Comparison of ENCODE assay signal across 17 cellular contexts in the genomic region with DNA sequence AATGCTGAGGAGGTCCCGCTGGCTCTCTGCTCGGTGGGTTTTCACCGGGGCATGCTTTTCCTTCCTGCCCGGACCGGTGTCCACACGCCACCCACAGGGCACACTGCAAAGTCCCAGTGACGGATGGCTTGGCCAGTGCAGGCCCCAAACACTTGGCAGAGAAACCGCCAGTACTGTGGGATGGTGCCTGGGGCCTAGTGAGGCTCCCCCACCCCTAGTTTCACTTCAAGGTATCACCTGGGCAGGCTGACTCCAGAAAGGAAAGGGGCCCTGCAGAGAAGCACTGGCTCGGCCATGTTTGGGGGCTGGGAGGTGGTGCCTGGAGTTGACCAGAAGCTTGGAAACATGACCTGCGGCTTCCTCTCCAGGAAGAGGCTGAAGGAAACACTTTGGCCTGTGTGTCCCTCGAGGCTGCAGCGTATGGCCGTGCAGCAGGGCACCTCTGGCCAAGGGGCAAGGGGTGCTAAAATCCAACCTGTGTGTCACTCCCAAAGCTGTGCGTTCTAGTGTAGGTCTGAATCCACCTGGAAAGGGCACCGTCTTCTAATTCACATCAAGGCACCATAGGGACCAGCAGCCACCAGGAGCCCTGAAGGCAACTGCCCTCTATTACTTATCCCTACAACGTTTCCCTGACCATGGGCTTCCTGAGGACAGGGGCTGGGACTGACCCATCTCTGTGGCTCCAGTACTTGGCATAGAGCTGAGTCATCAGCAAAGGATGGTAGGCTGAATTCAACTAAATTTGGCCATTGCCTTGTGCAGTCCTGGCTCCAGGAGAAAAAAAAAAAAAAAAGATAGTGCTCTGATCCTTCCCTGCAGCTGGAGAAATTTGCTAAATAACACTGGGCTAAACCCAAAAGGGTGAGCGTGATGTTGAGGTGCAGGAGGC. TPM values are rescaled to one million over a fixed set of nuclear protein-coding genes. Genes with fewer than 3 reads are reported as not detected.
DNase-seq lines count a peak whose midpoint lies in the region; ATAC-seq and TF ChIP-seq lines count a peak whose summit lies in the region.
"Had no signal": no experiment of that assay in that cellular context is flagged by ENCODE, and none has a peak within 500 bp of the region (broad histone marks: within the 10 kb centered on the region; RNA-seq: fewer than 3 reads in every experiment).

No MANE protein-coding gene starts in this region.

- H3K36me3 Mint-ChIP-seq in chondrocyte (ENCODE audit: low read depth): peaks cover 1% of the 10 kb centered on the region
- H3K36me3 Mint-ChIP-seq: type B pancreatic cell had no signal

- H3K27ac ChIP-seq in left ventricle myocardium inferior (replicated peaks) (no peak overlapping the region), gastroesophageal sphincter (peak overlapping the region in 1 of 4 donors; percentile 35)
- H3K27ac ChIP-seq: cardiac muscle cell had no signal

- peaks cover 5% of the 10 kb centered on the region for H3K27me3 ChIP-seq in left ventricle myocardium inferior (ENCODE audit: low read depth)
- H3K27me3 ChIP-seq in gastroesophageal sphincter: no peaks in the 10 kb centered on the region
- H3K27me3 ChIP-seq: cardiac muscle cell had no signal

- no peaks in the 10 kb centered on the region for H3K9me3 Mint-ChIP-seq in chondrocyte (ENCODE audit: low read depth)
- H3K9me3 Mint-ChIP-seq: type B pancreatic cell had no signal

- no peak for TF ChIP-seq POLR2A in gastroesophageal sphincter (IDR thresholded peaks at IDR 0.05)

- H3K4me1 ChIP-seq in left ventricle myocardium inferior (peaks cover 34% of the 10 kb centered on the region), gastroesophageal sphincter (peaks cover 0 to 38% (median 2%) of the 10 kb centered on the region in 3 donors)

- 55 to 80% methylated on average over 1 to 12 of the region's 17 CpGs for WGBS in gastroesophageal sphincter (ENCODE audit: low coverage in 1 of 2), 2 donors

- H3K9me3 ChIP-seq in left ventricle myocardium inferior (replicated peaks) (no peaks in the 10 kb centered on the region), gastroesophageal sphincter (no peaks in the 10 kb centered on the region)

- ATAC-seq in gastroesophageal sphincter: no peak

- H3K27ac Mint-ChIP-seq in chondrocyte (ENCODE audit: unreplicated experiment): no peak overlapping the region
- H3K27ac Mint-ChIP-seq: type B pancreatic cell had no signal

- peaks cover 5% of the 10 kb centered on the region for H3K4me1 Mint-ChIP-seq in chondrocyte (ENCODE audit: low read depth)

- DNase-seq in cardiac septum (ENCODE audit: low spot score) (peak; percentile 66), left ventricle myocardium inferior (no peak), chondrocyte (ENCODE audit: low spot score) (peak; percentile 59), mesenteric fat pad (ENCODE audit: low spot score) (peak; percentile 82), NCI-H510A (lab: John Stamatoyannopoulos, UW) (no peak), islet precursor cell (no peak)
- DNase-seq in activated CD8-positive, alpha-beta memory T cell treated with anti-CD3 and anti-CD28 coated beads for 24 hours: no peak
- DNase-seq: activated CD4-positive, alpha-beta T cell treated with anti-CD3 and anti-CD28 coated beads for 4 hours; KBM-7; NCI-H1417 treated with DMSO at 0.1 percent for 48 hours had no signal

- peaks cover 5% of the 10 kb centered on the region for H3K27me3 Mint-ChIP-seq in chondrocyte (ENCODE audit: low read depth)

- H3K36me3 ChIP-seq in left ventricle myocardium inferior: peaks cover 9% of the 10 kb centered on the region
- peaks cover 0 to 35% of the 10 kb centered on the region in 2 donors for H3K36me3 ChIP-seq in gastroesophageal sphincter
- H3K36me3 ChIP-seq: cardiac muscle cell had no signal

- intact Hi-C loops in cardiac septum (cut with DNase I): no loop called here
- intact Hi-C loops in left ventricle myocardium inferior (cut with micrococcal nuclease): no loop called here

- TF ChIP-seq CTCF in left ventricle myocardium inferior (IDR thresholded peaks at IDR 0.05; ENCODE audit: borderline replicate concordance) (no peak), chondrocyte (IDR thresholded peaks at IDR 0.05) (no peak), gastroesophageal sphincter (IDR thresholded peaks at IDR 0.05) (no peak)

- no peak for TF ChIP-seq EP300 in gastroesophageal sphincter (IDR thresholded peaks at IDR 0.05)

- H3K4me3 Mint-ChIP-seq in chondrocyte (ENCODE audit: unreplicated experiment): no peak overlapping the region
- H3K4me3 Mint-ChIP-seq: type B pancreatic cell had no signal

- H3K4me3 ChIP-seq in left ventricle myocardium inferior: no peak overlapping the region
- no peak overlapping the region for H3K4me3 ChIP-seq in gastroesophageal sphincter
- H3K4me3 ChIP-seq: cardiac muscle cell, lung had no signal

RNA-seq across cellular contexts. Expression of a gene that starts 22.6 kb away (rescaled TPM):
- total RNA-seq in cardiac septum (0.08 TPM), left ventricle myocardium inferior (0.16 TPM), chondrocyte (0.24 to 0.82 TPM (median 0.74 TPM) in 3 replicates), mesenteric fat pad (1.6 TPM), gastroesophageal sphincter (under 1 TPM in 2 of 4 donors, not detected in 2; 0.13 to 0.31 TPM)
- total RNA-seq: epithelial cell of proximal tubule, NCI-H460, osteocyte had no signal

Comparison
In these comparisons a context has a peak if more than half of its experiments do, and no peak if none do; other contexts are left out.
1. DNase-seq: peak in cardiac septum (single experiment), chondrocyte (single experiment) and mesenteric fat pad (single experiment); none in left ventricle myocardium inferior (single experiment), activated CD8-positive, alpha-beta memory T cell treated with anti-CD3 and anti-CD28 coated beads for 24 hours (single experiment), NCI-H510A (single experiment) and islet precursor cell (single experiment).